Comparison of ENCODE assay signal across 4 cellular contexts in the genomic region with DNA sequence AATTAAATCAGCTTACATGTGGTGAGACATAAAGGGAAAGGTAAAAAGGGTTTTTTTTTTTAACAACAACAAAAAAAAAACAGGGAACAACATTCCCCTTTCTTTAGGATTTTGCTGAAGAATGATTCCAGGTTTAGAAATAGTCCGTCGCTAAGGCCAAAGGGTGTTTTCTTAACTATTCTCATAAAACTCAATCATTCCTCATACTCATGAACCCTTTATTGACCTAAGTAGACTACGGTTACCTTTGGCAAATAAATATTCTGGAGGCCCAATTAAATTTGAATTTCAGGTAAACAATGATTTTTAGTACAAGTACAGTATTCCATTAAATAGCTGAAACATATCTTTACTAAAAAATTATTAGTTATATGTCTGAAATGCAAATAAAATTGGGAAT.
"Had no signal": no experiment of that assay in that cellular context is flagged by ENCODE, and none has a peak within 500 bp of the region (broad histone marks: within the 10 kb centered on the region; RNA-seq: fewer than 3 reads in every experiment).

No MANE protein-coding gene starts in this region.

- H3K4me2 ChIP-seq: GM23338 had no signal

- DNase-seq: H9, HCEC 1CT, IMR-90 had no signal

- H2AFZ ChIP-seq: GM23338 had no signal

- H3K4me3 ChIP-seq: GM23338 had no signal

- ATAC-seq: GM23338 had no signal
